ENCODE assay signal across 12 cellular contexts in the genomic region with DNA sequence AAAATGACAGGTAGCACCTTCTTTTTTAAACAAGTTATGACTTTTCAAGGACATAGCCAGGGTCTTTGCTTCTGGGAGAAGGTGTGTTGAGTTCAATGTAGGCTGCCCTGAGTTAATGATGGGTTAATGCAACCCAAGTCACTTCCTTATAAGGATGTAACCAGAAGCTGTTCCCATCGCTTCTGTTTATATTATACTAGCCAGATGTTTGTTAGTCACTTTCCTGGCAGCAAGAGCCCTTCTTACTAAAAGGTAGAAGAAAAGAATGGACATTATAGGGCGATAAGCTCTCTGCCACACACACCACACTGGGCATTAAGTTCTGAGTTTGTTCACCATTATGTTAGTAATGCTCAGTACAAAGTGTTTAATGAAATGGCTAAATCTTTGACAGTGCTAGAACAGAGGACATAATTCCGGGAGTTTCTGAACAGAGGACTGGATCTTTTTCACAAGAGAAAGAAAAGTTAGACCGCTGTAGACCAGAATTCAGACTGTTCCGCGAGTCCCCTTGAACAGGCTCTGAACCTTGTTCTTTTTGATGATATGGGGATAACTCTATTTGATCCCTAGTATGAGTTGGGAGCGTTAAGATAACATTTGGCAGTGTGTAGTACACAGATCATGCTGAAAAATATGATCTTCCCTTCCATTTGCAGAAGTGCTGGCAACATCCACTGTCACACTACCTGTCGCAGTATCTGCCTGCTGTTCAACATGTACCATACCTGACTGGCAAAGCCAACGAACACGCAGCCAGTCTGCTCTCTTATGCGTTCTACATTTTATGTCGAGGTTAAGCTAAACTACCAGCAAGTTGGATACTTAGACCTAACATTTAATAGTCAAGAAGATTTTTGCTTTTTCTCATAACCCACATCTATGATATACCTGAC. TPM values are rescaled to one million over a fixed set of nuclear protein-coding genes. Genes with fewer than 3 reads are reported as not detected.
A peak's percentile ranks its signal among the peaks of the same experiment; 100 is the strongest.
DNase-seq lines count a peak whose midpoint lies in the region; ATAC-seq, FAIRE-seq and TF ChIP-seq lines count a peak whose summit lies in the region.
"Had no signal": no experiment of that assay in that cellular context is flagged by ENCODE, and none has a peak within 500 bp of the region (broad histone marks: within the 10 kb centered on the region; RNA-seq: fewer than 3 reads in every experiment).

No MANE protein-coding gene starts in this region.

- H3K4me1 ChIP-seq in H9 (ENCODE audit: insufficient read depth, low read length) = peaks cover 5% of the 10 kb centered on the region; the same call in 1 of the 2 replicates
- H3K4me1 ChIP-seq in sigmoid colon = peaks cover 0 to 22% (median 15%) of the 10 kb centered on the region in 4 donors

- H3T11ph ChIP-seq in H9 (ENCODE audit: low read length) = peak overlapping the region; percentile 70

- H3K23ac ChIP-seq in H9 (ENCODE audit: insufficient read length, low read depth, low read length) = no peak overlapping the region

- H2AK5ac ChIP-seq in H9 (ENCODE audit: insufficient read length, low read length) = no peak overlapping the region

- ATAC-seq in activated CD4-positive, alpha-beta T cell treated with anti-CD3 and anti-CD28 coated beads for 36 hours = no peak

- peak overlapping the region; percentile 97 for H2BK20ac ChIP-seq in H9 (ENCODE audit: low read depth, low read length, poor library complexity, severe bottlenecking)

- H3K9me3 ChIP-seq in H9 (ENCODE audit: control insufficient read depth, low read depth, low read length) (no peaks in the 10 kb centered on the region), sigmoid colon (no peaks in the 10 kb centered on the region)
- H3K9me3 ChIP-seq: tibial artery had no signal

- H3K4me2 ChIP-seq in H9 (ENCODE audit: insufficient read depth, insufficient read length, low read length) = no peak overlapping the region

- H3K9ac ChIP-seq in H9 (ENCODE audit: extremely low read depth, insufficient read length, low read length) = no peak overlapping the region

- no peak overlapping the region for H4K91ac ChIP-seq in H9 (ENCODE audit: insufficient read length, low read depth, low read length)

- peaks cover 12 to 22% (median 15%) of the 10 kb centered on the region in 3 experiments; a peak in 6 of 7 replicates for H3K36me3 Mint-ChIP-seq in H9 (ENCODE audit: insufficient read depth in 1 of 3, low read depth in 3 of 3)
- peaks cover 3% of the 10 kb centered on the region for H3K36me3 Mint-ChIP-seq in activated CD4-positive, alpha-beta T cell treated with anti-CD3 and anti-CD28 coated beads for 36 hours (ENCODE audit: low read depth)

- no peak for TF ChIP-seq EP300 in sigmoid colon (IDR thresholded peaks at IDR 0.05)

- no peak overlapping the region for H3K56ac ChIP-seq in H9 (ENCODE audit: insufficient read length, low read depth, low read length)

- H3K79me2 ChIP-seq in H9 (ENCODE audit: insufficient read depth, low read length) = no peaks in the 10 kb centered on the region

- H3K36me3 ChIP-seq in sigmoid colon = peaks cover 0 to 26% (median 8%) of the 10 kb centered on the region in 4 donors

- H2BK12ac ChIP-seq in H9 (ENCODE audit: insufficient read length, low read depth, low read length) = peak overlapping the region; percentile 95

- H2BK15ac ChIP-seq in H9 (ENCODE audit: low read depth, low read length) = no peak overlapping the region

- POLR2A ChIA-PET in activated CD4-positive, alpha-beta T cell treated with anti-CD3 and anti-CD28 coated beads for 36 hours (lab: Charles Lee) = no interaction called here

- no peaks in the 10 kb centered on the region for H3K9me3 Mint-ChIP-seq in H9
- no peaks in the 10 kb centered on the region for H3K9me3 Mint-ChIP-seq in activated CD4-positive, alpha-beta T cell treated with anti-CD3 and anti-CD28 coated beads for 36 hours (ENCODE audit: low read depth)

- H3K27ac Mint-ChIP-seq in H9 = no peak overlapping the region
- no peak overlapping the region for H3K27ac Mint-ChIP-seq in activated CD4-positive, alpha-beta T cell treated with anti-CD3 and anti-CD28 coated beads for 36 hours

- peak overlapping the region; percentile 67 for H2BK120ac ChIP-seq in H9 (ENCODE audit: low read depth, low read length, poor library complexity, severe bottlenecking)

- H4K20me1 ChIP-seq in H9 (ENCODE audit: control insufficient read depth, insufficient read depth, insufficient read length) = no peaks in the 10 kb centered on the region

- peak overlapping the region; percentile 14 for H2AFZ ChIP-seq in H9 (ENCODE audit: low read length)

- H3K23me2 ChIP-seq in H9 (ENCODE audit: insufficient read length, low read depth, low read length, poor library complexity, severe bottlenecking) = no peaks in the 10 kb centered on the region

- H3K27me3 Mint-ChIP-seq in H9 (ENCODE audit: low read depth) = peaks cover 13% of the 10 kb centered on the region
- no peaks in the 10 kb centered on the region for H3K27me3 Mint-ChIP-seq in activated CD4-positive, alpha-beta T cell treated with anti-CD3 and anti-CD28 coated beads for 36 hours

- CTCF ChIA-PET in activated CD4-positive, alpha-beta T cell treated with anti-CD3 and anti-CD28 coated beads for 36 hours (lab: Charles Lee) = interaction anchor here (0.9 kb wide), 1 partner anchor 103 kb away, joined by 3 read pairs; no protein-coding TSS in a partner anchor

- no peak overlapping the region; the same call in 1 of the 2 replicates for H3K4ac ChIP-seq in H9 (ENCODE audit: low read depth, low read length)

- no peak overlapping the region for H3K4me3 ChIP-seq in fibroblast of mammary gland (ENCODE audit: control insufficient read depth, low read depth, low read length)
- H3K4me3 ChIP-seq in sigmoid colon = peak overlapping the region in 3 of 4 donors; percentile 1 to 23 (median 13)
- H3K4me3 ChIP-seq: tibial artery had no signal

- H3K27me3 ChIP-seq in H9 (ENCODE audit: insufficient read depth, low read length) (no peaks in the 10 kb centered on the region; the same call in 1 of the 2 replicates), sigmoid colon (no peaks in the 10 kb centered on the region)
- H3K27me3 ChIP-seq: tibial artery had no signal

- peak overlapping the region; percentile 72; the same call in 1 of the 2 replicates for H3K14ac ChIP-seq in H9 (ENCODE audit: insufficient read depth, low read length)

- intact Hi-C loops in sigmoid colon (cut with DNase I) = loop anchor here (2.0 kb wide), 1 partner anchor 41 kb away; the partner anchor contains the start of gene DEGS1
- intact Hi-C loops in activated CD4-positive, alpha-beta T cell treated with anti-CD3 and anti-CD28 coated beads for 36 hours (cut with DNase I, micrococcal nuclease) = no loop called here

- no peak for DNase-seq in H9
- DNase-seq in RKO (ENCODE audit: low spot score) = peak; percentile 50
- peak; percentile 89 for DNase-seq in fibroblast of mammary gland (ENCODE audit: low read depth)
- no peak for DNase-seq in sigmoid colon
- DNase-seq in NCI-H1092 treated with DMSO at 0.1 percent for 48 hours (lab: John Stamatoyannopoulos, UW) = no peak
- no peak for DNase-seq in NK-92 treated with Interleukin-12 subunit alpha and Interleukin-12 subunit beta, amount 100 ng/mL, for 24 hours (lab: John Stamatoyannopoulos, UW)
- DNase-seq in HTR-8/SVneo (ENCODE audit: insufficient read length, low spot score) = no peak
- no peak for DNase-seq in activated CD4-positive, alpha-beta T cell treated with anti-CD3 and anti-CD28 coated beads for 36 hours
- DNase-seq: activated gamma-delta T cell, NCI-H1436, T-helper 1 cell, tibial artery had no signal

- TF ChIP-seq POLR2A in sigmoid colon (IDR thresholded peaks at IDR 0.05) = no peak

- H3K27ac ChIP-seq in H9 (ENCODE audit: insufficient read length, low read depth, low read length) = no peak overlapping the region
- peak overlapping the region; percentile 51 to 80 (median 76) for H3K27ac ChIP-seq in sigmoid colon
- H3K27ac ChIP-seq: tibial artery had no signal

- no peak for TF ChIP-seq CTCF in H9 (conservative IDR thresholded peaks at IDR 0.05)
- TF ChIP-seq CTCF in fibroblast of mammary gland (conservative IDR thresholded peaks at IDR 0.05; ENCODE audit: control insufficient read depth, insufficient read depth, low read depth, low read length) = no peak
- no peak for TF ChIP-seq CTCF in sigmoid colon (IDR thresholded peaks at IDR 0.05)

- no peak overlapping the region for H3K4me3 Mint-ChIP-seq in H9
- H3K4me3 Mint-ChIP-seq in activated CD4-positive, alpha-beta T cell treated with anti-CD3 and anti-CD28 coated beads for 36 hours = no peak overlapping the region

- peak overlapping the region; percentile 93 for H3K18ac ChIP-seq in H9 (ENCODE audit: insufficient read length, low read depth, low read length)

- peaks cover 20 to 21% of the 10 kb centered on the region in 2 experiments for H3K4me1 Mint-ChIP-seq in H9
- no peaks in the 10 kb centered on the region for H3K4me1 Mint-ChIP-seq in activated CD4-positive, alpha-beta T cell treated with anti-CD3 and anti-CD28 coated beads for 36 hours

- no CpG with 5 or more reads among the region's 12 CpGs for WGBS in H9 (ENCODE audit: extremely low coverage, insufficient read length, low lambda C conversion rate)
- WGBS in sigmoid colon, 2 donors = 75 to 80% methylated on average over 12 of the region's 12 CpGs

- no peak overlapping the region for H4K5ac ChIP-seq in H9 (ENCODE audit: insufficient read length, low read depth, low read length)

- no peak overlapping the region for H2BK5ac ChIP-seq in H9 (ENCODE audit: insufficient read length, low read length)

- H3K79me1 ChIP-seq in H9 (ENCODE audit: insufficient read depth, low read depth, low read length, poor library complexity, severe bottlenecking) = no peaks in the 10 kb centered on the region

- no peak overlapping the region for H4K8ac ChIP-seq in H9 (replicated peaks; ENCODE audit: insufficient read length, low read depth, low read length)

- FAIRE-seq in HTR-8/SVneo (lab: Jason Lieb, UNC) = no peak

RNA-seq across cellular contexts. Expression of gene DEGS1, which starts 41.0 kb away (rescaled TPM):
- 59.8 and 61.9 TPM in 2 replicates for total RNA-seq in H9 (2021)
- total RNA-seq in sigmoid colon = 100 to 1,000 TPM in 2 of 4 donors, 10 to 100 TPM in 2; 84.6 to 111 (median 105) TPM
- polyA plus RNA-seq in sigmoid colon = 10 to 100 TPM in 2 of 3 donors, 1 to 10 TPM in 1; 4.8 to 24.2 (median 12.3) TPM
- 10 to 100 TPM; 24.0 to 24.5 TPM for total RNA-seq in activated CD4-positive, alpha-beta T cell treated with anti-CD3 and anti-CD28 coated beads for 36 hours

Comparison
In these comparisons a context has a peak if more than half of its experiments do, and no peak if none do; other contexts are left out.
1. DNase-seq: peak in RKO (single experiment) and fibroblast of mammary gland (single experiment); none in H9 (single experiment), sigmoid colon (single experiment), NCI-H1092 treated with DMSO at 0.1 percent for 48 hours (single experiment), NK-92 treated with Interleukin-12 subunit alpha and Interleukin-12 subunit beta, amount 100 ng/mL, for 24 hours (single experiment), HTR-8/SVneo (single experiment) and activated CD4-positive, alpha-beta T cell treated with anti-CD3 and anti-CD28 coated beads for 36 hours (single experiment).